16 cellular contexts compared by ENCODE assay signal in the genomic region with DNA sequence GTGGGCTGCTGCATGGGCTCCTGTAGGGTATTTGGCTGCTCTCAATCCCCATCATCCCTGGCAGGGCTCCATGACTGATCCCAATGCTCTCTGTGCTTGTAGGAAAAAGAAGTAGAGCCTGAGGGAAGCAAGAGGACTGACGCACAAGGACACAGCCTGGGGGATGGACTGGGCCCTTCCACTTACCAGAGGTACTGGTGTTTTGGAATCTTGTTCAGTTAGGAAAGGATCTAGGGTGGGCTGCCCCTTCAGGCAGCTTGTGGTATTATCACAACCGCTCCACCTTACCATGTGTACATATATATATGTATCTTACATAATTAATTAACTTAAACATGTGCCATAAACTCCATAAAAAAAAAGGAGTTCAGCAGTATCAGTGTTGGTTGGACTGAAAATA. TPM values are rescaled to one million over a fixed set of nuclear protein-coding genes. Genes with fewer than 3 reads are reported as not detected.
DNase-seq lines count a peak whose midpoint lies in the region; ATAC-seq and TF ChIP-seq lines count a peak whose summit lies in the region.
"Had no signal": no experiment of that assay in that cellular context is flagged by ENCODE, and none has a peak within 500 bp of the region (broad histone marks: within the 10 kb centered on the region; RNA-seq: fewer than 3 reads in every experiment).

No MANE protein-coding gene starts in this region.

- no peak overlapping the region for H2AFZ ChIP-seq in OCI-LY3 (ENCODE audit: low read depth, low read length)

- no peaks in the 10 kb centered on the region for H4K20me1 ChIP-seq in OCI-LY3 (ENCODE audit: insufficient read depth, low read length)

- no peak for ATAC-seq in heart right ventricle
- ATAC-seq in HG03097 (IDR thresholded peaks at IDR 0.05; ENCODE audit: low FRiP score, unreplicated experiment), result no peak

- H3K27me3 ChIP-seq in left ventricle myocardium inferior (ENCODE audit: low read depth) (no peaks in the 10 kb centered on the region), heart right ventricle (no peaks in the 10 kb centered on the region), OCI-LY3 (ENCODE audit: low read depth, low read length) (no peaks in the 10 kb centered on the region)

- H3K4me1 Mint-ChIP-seq in type B pancreatic cell (ENCODE audit: unreplicated experiment), result no peaks in the 10 kb centered on the region

- intact Hi-C loops in left ventricle myocardium inferior (cut with micrococcal nuclease) (loop anchor here (10.0 kb wide), 2 partner anchors 61 to 99 kb away; no protein-coding TSS in a partner anchor), heart right ventricle (cut with DNase I) (no loop called here)

- no peak overlapping the region for H3K4me3 ChIP-seq in left ventricle myocardium inferior
- no peak overlapping the region for H3K4me3 ChIP-seq in heart right ventricle
- H3K4me3 ChIP-seq in OCI-LY3 (ENCODE audit: low read length), result no peak overlapping the region
- no peak overlapping the region for H3K4me3 ChIP-seq in epithelial cell of proximal tubule (ENCODE audit: low read depth, low read length)

- H3K27me3 Mint-ChIP-seq in type B pancreatic cell, result no peaks in the 10 kb centered on the region

- H3K9ac ChIP-seq in OCI-LY3 (ENCODE audit: low read length), result no peak overlapping the region

- H3K36me3 ChIP-seq in left ventricle myocardium inferior (no peaks in the 10 kb centered on the region), heart right ventricle (peaks cover 0 to 11% (median 0%) of the 10 kb centered on the region in 9 donors), OCI-LY3 (replicated peaks; ENCODE audit: low read depth, low read length) (no peaks in the 10 kb centered on the region)

- no peak overlapping the region for H3K27ac ChIP-seq in left ventricle myocardium inferior (replicated peaks)
- H3K27ac ChIP-seq in heart right ventricle, result no peak overlapping the region
- no peak overlapping the region for H3K27ac ChIP-seq in OCI-LY3 (ENCODE audit: low read length)

- no peaks in the 10 kb centered on the region for H3K9me3 Mint-ChIP-seq in type B pancreatic cell

- TF ChIP-seq CTCF in left ventricle myocardium inferior (IDR thresholded peaks at IDR 0.05; ENCODE audit: borderline replicate concordance) (peak; percentile 23), heart right ventricle (IDR thresholded peaks at IDR 0.05) (peak in 4 of 9 donors; percentile 10 to 22 (median 18)), OCI-LY3 (IDR thresholded peaks at IDR 0.05; ENCODE audit: low read depth, low read length) (peak; percentile 9; the same call in 1 of the 2 replicates), epithelial cell of proximal tubule (conservative IDR thresholded peaks at IDR 0.05; ENCODE audit: low read depth, low read length) (peak; percentile 41), type B pancreatic cell (conservative IDR thresholded peaks at IDR 0.05) (peak; percentile 67)

- H3K79me2 ChIP-seq in OCI-LY3 (ENCODE audit: low read length), result no peaks in the 10 kb centered on the region

- H3K4me3 Mint-ChIP-seq in type B pancreatic cell, result no peak overlapping the region

- H3K27ac Mint-ChIP-seq in type B pancreatic cell, result no peak overlapping the region

- 75 to 89% methylated on average over 2 of the region's 2 CpGs for WGBS in heart right ventricle, 2 donors

- no peak overlapping the region for H3K4me2 ChIP-seq in OCI-LY3 (ENCODE audit: low read length)

- DNase-seq in left ventricle myocardium inferior (no peak), heart right ventricle (no peak), epithelial cell of proximal tubule (ENCODE audit: low read depth) (no peak), type B pancreatic cell (ENCODE audit: extremely low spot score, unreplicated experiment) (no peak), NCI-H2227 (lab: John Stamatoyannopoulos, UW; ENCODE audit: unreplicated experiment) (no peak), HUDEP-2 (lab: John Stamatoyannopoulos, UW; ENCODE audit: unreplicated experiment in 76 of 76) (no peak)
- DNase-seq: amygdala; islet precursor cell; MV-4-11; NCI-H748 treated with DMSO at 0.1 percent for 48 hours; nucleus accumbens; stimulated activated naive CD4-positive, alpha-beta T cell treated with Interleukin-2 at 50 U/mL for 16 hours; T-helper 2 cell had no signal

- H3K4me1 ChIP-seq in left ventricle myocardium inferior (no peaks in the 10 kb centered on the region), heart right ventricle (no peaks in the 10 kb centered on the region), OCI-LY3 (ENCODE audit: low read length) (no peaks in the 10 kb centered on the region)

- no peaks in the 10 kb centered on the region for H3K9me3 ChIP-seq in left ventricle myocardium inferior (replicated peaks)
- no peaks in the 10 kb centered on the region for H3K9me3 ChIP-seq in heart right ventricle
- no peaks in the 10 kb centered on the region for H3K9me3 ChIP-seq in OCI-LY3 (ENCODE audit: insufficient read depth, low read length)

- H3K36me3 Mint-ChIP-seq in type B pancreatic cell, result no peaks in the 10 kb centered on the region

RNA-seq across cellular contexts. Expression of a gene that starts 1.3 kb away (rescaled TPM):
- not detected for total RNA-seq in left ventricle myocardium inferior
- not detected for total RNA-seq in heart right ventricle
- not detected for polyA plus RNA-seq in heart right ventricle
- not detected in 2 replicates for total RNA-seq in epithelial cell of proximal tubule
- 0.14 and 2.4 TPM in 2 replicates for total RNA-seq in type B pancreatic cell (ENCODE audit: low replicate concordance)
- polyA plus RNA-seq: esophagus had no signal
